Comparison of ENCODE assay signal across 8 cellular contexts in genomic region chr10:104256335-104257080, GRCh38. TPM values are rescaled to one million over a fixed set of nuclear protein-coding genes. Genes with fewer than 3 reads are reported as not detected.
DNase-seq lines count a peak whose midpoint lies in the region; ATAC-seq and TF ChIP-seq lines count a peak whose summit lies in the region.

No MANE protein-coding gene starts in this region.

- H4K20me1 ChIP-seq in DND-41 (ENCODE audit: insufficient read depth, low read length) (peaks cover 15% of the 10 kb centered on the region; the same call in 1 of the 2 replicates), osteoblast (ENCODE audit: insufficient read depth, low read length) (peaks cover 21% of the 10 kb centered on the region)

- H3K27me3 ChIP-seq in DND-41 (ENCODE audit: insufficient read depth, low read length, poor library complexity) (no peaks in the 10 kb centered on the region), osteoblast (ENCODE audit: insufficient read depth, low read length) (no peaks in the 10 kb centered on the region)

- ATAC-seq in DND-41 (ENCODE audit: insufficient read depth, low read depth) (peak; percentile 55), GM18502 (IDR thresholded peaks at IDR 0.05; ENCODE audit: poor library complexity, unreplicated experiment) (no peak), GM21786 (IDR thresholded peaks at IDR 0.05; ENCODE audit: unreplicated experiment) (no peak)

- peak overlapping the region; percentile 91 for H3K4me3 Mint-ChIP-seq in dendritic cell treated with granulocyte-macrophage colony-stimulating factor and Interleukin-4, amounts not matched to agents 40 ng/mL and 50 ng/mL, for 4 days

- H3K9ac ChIP-seq in DND-41 (ENCODE audit: low read depth, low read length) = peak overlapping the region; percentile 88

- peak overlapping the region; percentile 96 for H3K27ac Mint-ChIP-seq in dendritic cell treated with granulocyte-macrophage colony-stimulating factor and Interleukin-4, amounts not matched to agents 40 ng/mL and 50 ng/mL, for 4 days

- H3K36me3 ChIP-seq in DND-41 (ENCODE audit: insufficient read depth, low read length) = peaks cover 47% of the 10 kb centered on the region
- H3K36me3 ChIP-seq in osteoblast (ENCODE audit: insufficient read depth, low read length) = peaks cover 48% of the 10 kb centered on the region

- H3K4me3 ChIP-seq in DND-41 (ENCODE audit: low read depth in 1 of 2, low read length in 2 of 2) = peak overlapping the region; percentile 62 to 74; a peak in 3 of 4 replicates
- peak overlapping the region; percentile 88 for H3K4me3 ChIP-seq in osteoblast (ENCODE audit: insufficient read depth, low read length)

- H3K4me1 Mint-ChIP-seq in dendritic cell treated with granulocyte-macrophage colony-stimulating factor and Interleukin-4, amounts not matched to agents 40 ng/mL and 50 ng/mL, for 4 days (ENCODE audit: low read depth) = peaks cover 67% of the 10 kb centered on the region

- H3K9me3 ChIP-seq in DND-41 (ENCODE audit: insufficient read depth, low read length, severe bottlenecking) = no peaks in the 10 kb centered on the region
- H3K9me3 ChIP-seq in osteoblast (ENCODE audit: low read depth, low read length) = no peaks in the 10 kb centered on the region

- H3K36me3 Mint-ChIP-seq in dendritic cell treated with granulocyte-macrophage colony-stimulating factor and Interleukin-4, amounts not matched to agents 40 ng/mL and 50 ng/mL, for 4 days (ENCODE audit: low read depth) = peaks cover 53% of the 10 kb centered on the region

- H2AFZ ChIP-seq in DND-41 (ENCODE audit: low read depth, low read length) (no peak overlapping the region), osteoblast (ENCODE audit: low read length) (no peak overlapping the region)

- H3K27me3 Mint-ChIP-seq in dendritic cell treated with granulocyte-macrophage colony-stimulating factor and Interleukin-4, amounts not matched to agents 40 ng/mL and 50 ng/mL, for 4 days = no peaks in the 10 kb centered on the region

- intact Hi-C loops in dendritic cell treated with granulocyte-macrophage colony-stimulating factor and Interleukin-4, amounts not matched to agents 40 ng/mL and 50 ng/mL, for 4 days (cut with micrococcal nuclease) = no loop called here

- peaks cover 51% of the 10 kb centered on the region for H3K4me1 ChIP-seq in DND-41 (ENCODE audit: insufficient read depth, low read length)
- H3K4me1 ChIP-seq in osteoblast (ENCODE audit: insufficient read depth, low read length) = peaks cover 48% of the 10 kb centered on the region

- H3K4me2 ChIP-seq in DND-41 (ENCODE audit: insufficient read depth, low read length) (peak overlapping the region; percentile 88), osteoblast (ENCODE audit: insufficient read depth, low read length) (peak overlapping the region; percentile 92)

- H3K79me2 ChIP-seq in DND-41 (ENCODE audit: insufficient read depth, low read length) = peaks cover 73% of the 10 kb centered on the region
- H3K79me2 ChIP-seq in osteoblast (ENCODE audit: insufficient read depth, low read length) = peaks cover 63% of the 10 kb centered on the region

- H3K27ac ChIP-seq in DND-41 (ENCODE audit: low read length) (peak overlapping the region; percentile 78), osteoblast (ENCODE audit: low read depth, low read length) (peak overlapping the region; percentile 86)

- DNase-seq in DND-41 = peak; percentile 32
- peak; percentile 33 to 37 for DNase-seq in NCI-H526 (lab: John Stamatoyannopoulos, UW)
- DNase-seq in osteoblast (ENCODE audit: insufficient read length, low spot score, missing footprints) = no peak
- DNase-seq in amygdala (lab: John Stamatoyannopoulos, UW) = no peak
- no peak for DNase-seq in inferior parietal cortex (ENCODE audit: extremely low spot score)

- no peaks in the 10 kb centered on the region for H3K9me3 Mint-ChIP-seq in dendritic cell treated with granulocyte-macrophage colony-stimulating factor and Interleukin-4, amounts not matched to agents 40 ng/mL and 50 ng/mL, for 4 days

- TF ChIP-seq CTCF in DND-41 (IDR thresholded peaks at IDR 0.05; ENCODE audit: borderline replicate concordance, extremely low read depth, low read length, poor library complexity, severe bottlenecking) (no peak), osteoblast (IDR thresholded peaks at IDR 0.05; ENCODE audit: extremely low read depth, low read depth, low read length) (no peak)

RNA-seq across cellular contexts. Expression of gene GSTO1, which starts 1.8 kb away (rescaled TPM):
- 149 and 177 TPM in 2 replicates for total RNA-seq in osteoblast

RNA-seq across cellular contexts. Expression of gene GSTO2, which starts 12.5 kb away (rescaled TPM):
- total RNA-seq in osteoblast = 1.8 and 2.2 TPM in 2 replicates

RNA-seq across cellular contexts. Expression of gene CFAP43, which starts 24.3 kb away (rescaled TPM):
- 0.36 and 0.59 TPM in 2 replicates for total RNA-seq in osteoblast

Comparison
In these comparisons a context has a peak if more than half of its experiments do, and no peak if none do; other contexts are left out.
1. DNase-seq: peak in DND-41 (single experiment) and NCI-H526 (2 of 2); none in osteoblast (single experiment), amygdala (0 of 56) and inferior parietal cortex (single experiment).